In genomic region chr22:38921801-38922200, GRCh38 we compare ENCODE assay signal across 16 cellular contexts. TPM values are rescaled to one million over a fixed set of nuclear protein-coding genes. Genes with fewer than 3 reads are reported as not detected.
"Had no signal": no experiment of that assay in that cellular context is flagged by ENCODE, and none has a peak within 500 bp of the region (broad histone marks: within the 10 kb centered on the region; RNA-seq: fewer than 3 reads in every experiment).

No MANE protein-coding gene starts in this region.

- H3K27ac ChIP-seq: WERI-Rb-1 had no signal

- H3K9me3 ChIP-seq: thyroid gland had no signal

- H3K36me3 Mint-ChIP-seq: activated naive CD4-positive, alpha-beta T cell treated with anti-CD3 and anti-CD28 coated beads, Interleukin-2, amount 50 U/mL, for 72 hours had no signal

- DNase-seq: activated CD4-positive, alpha-beta T cell treated with anti-CD3 and anti-CD28 coated beads for 1 hour; activated CD4-positive, alpha-beta T cell treated with anti-CD3 and anti-CD28 coated beads, Interleukin-2, amount 50 U/mL, for 48 hours; activated gamma-delta T cell treated with Interleukin-2 at 50 U/mL for 16 hours; activated T-cell treated with anti-CD3 and anti-CD28 coated beads for 4 hours; effector CD8-positive, alpha-beta T cell; nephron progenitor cell; nucleus accumbens; stimulated activated naive CD4-positive, alpha-beta T cell; T-helper 17 cell; WERI-Rb-1 had no signal

- H3K9me3 Mint-ChIP-seq: activated naive CD4-positive, alpha-beta T cell treated with anti-CD3 and anti-CD28 coated beads, Interleukin-2, amount 50 U/mL, for 72 hours; activated T-helper 1 cell treated with anti-CD3 and anti-CD28 coated beads, Interleukin-12 subunit alpha, Interleukin-12 subunit beta, Interleukin-2, Interleukin-4 antibody, amounts not matched to agents 30 ng/mL and 10 ng/mL and 1 ng/mL, durations not matched to agents 14 hours and 24 hours and 36 hours; dendritic cell treated with granulocyte-macrophage colony-stimulating factor and Interleukin-4, amounts not matched to agents 40 ng/mL and 50 ng/mL, for 4 days; nephron progenitor cell had no signal

- H3K36me3 ChIP-seq: thyroid gland, WERI-Rb-1 had no signal

- H3K4me3 Mint-ChIP-seq: activated T-helper 1 cell treated with anti-CD3 and anti-CD28 coated beads, Interleukin-12 subunit alpha, Interleukin-12 subunit beta, Interleukin-2, Interleukin-4 antibody, amounts not matched to agents 30 ng/mL and 10 ng/mL and 1 ng/mL, durations not matched to agents 14 hours and 24 hours and 36 hours; dendritic cell treated with granulocyte-macrophage colony-stimulating factor and Interleukin-4, amounts not matched to agents 40 ng/mL and 50 ng/mL, for 4 days; nephron progenitor cell; T-helper 17 cell had no signal

- H3K27me3 ChIP-seq: thyroid gland had no signal

- H3K4me3 ChIP-seq: thyroid gland had no signal

- ATAC-seq: activated naive CD4-positive, alpha-beta T cell treated with anti-CD3 and anti-CD28 coated beads, Interleukin-2, amount 50 U/mL, for 72 hours; T-helper 17 cell had no signal

- H3K27ac Mint-ChIP-seq: activated naive CD4-positive, alpha-beta T cell treated with anti-CD3 and anti-CD28 coated beads, Interleukin-2, amount 50 U/mL, for 72 hours; activated T-helper 1 cell treated with anti-CD3 and anti-CD28 coated beads, Interleukin-12 subunit alpha, Interleukin-12 subunit beta, Interleukin-2, Interleukin-4 antibody, amounts not matched to agents 30 ng/mL and 10 ng/mL and 1 ng/mL, durations not matched to agents 14 hours and 24 hours and 36 hours; dendritic cell treated with granulocyte-macrophage colony-stimulating factor and Interleukin-4, amounts not matched to agents 40 ng/mL and 50 ng/mL, for 4 days; nephron progenitor cell; T-helper 17 cell had no signal

RNA-seq across cellular contexts. Expression of gene APOBEC3A, which starts 35.6 kb away (rescaled TPM):
- total RNA-seq: activated naive CD4-positive, alpha-beta T cell treated with anti-CD3 and anti-CD28 coated beads, Interleukin-2, amount 50 U/mL, for 72 hours; activated T-helper 1 cell treated with anti-CD3 and anti-CD28 coated beads, Interleukin-12 subunit alpha, Interleukin-12 subunit beta, Interleukin-2, Interleukin-4 antibody, amounts not matched to agents 30 ng/mL and 10 ng/mL and 1 ng/mL, durations not matched to agents 14 hours and 24 hours and 36 hours; cerebellum; renal cortical epithelial cell had no signal
